In the genomic region with DNA sequence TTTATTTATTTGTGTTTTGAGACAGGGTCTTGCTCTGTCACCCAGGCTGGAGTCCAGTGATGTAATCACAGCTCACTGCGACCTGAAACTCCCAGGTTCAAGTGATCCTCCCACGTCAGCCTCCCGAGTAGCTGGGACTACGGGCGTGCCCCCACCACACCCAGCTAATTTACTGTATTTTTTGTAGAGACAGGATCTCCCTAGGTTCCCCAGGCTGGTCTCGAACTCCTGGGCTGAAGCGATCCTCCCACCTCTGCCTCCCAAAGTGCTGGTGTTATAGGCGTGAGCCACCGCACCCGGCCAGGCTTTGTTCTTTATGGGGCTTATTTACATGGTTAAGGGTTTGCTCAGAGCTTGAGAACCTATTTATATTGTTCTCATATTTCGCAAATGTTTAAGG, we compare ENCODE assay signal across 28 cellular contexts. TPM values are rescaled to one million over a fixed set of nuclear protein-coding genes. Genes with fewer than 3 reads are reported as not detected.
DNase-seq lines count a peak whose midpoint lies in the region; ATAC-seq, FAIRE-seq and TF ChIP-seq lines count a peak whose summit lies in the region.
"Had no signal": no experiment of that assay in that cellular context is flagged by ENCODE, and none has a peak within 500 bp of the region (broad histone marks: within the 10 kb centered on the region; RNA-seq: fewer than 3 reads in every experiment).

No MANE protein-coding gene starts in this region.

- no peak; a peak in 2 of 6 replicates for ATAC-seq in A549
- ATAC-seq: activated naive CD8-positive, alpha-beta T cell treated with anti-CD3 and anti-CD28 coated beads, Interleukin-2, amount 50 U/mL, for 24 hours; naive thymus-derived CD4-positive, alpha-beta T cell; sciatic nerve; stimulated activated naive B cell treated with anti-CD40 and anti-IgM and Interleukin-4, amounts not matched to agents 10 μg/mL and 1 μg/mL and 100 μg/mL, for 72 hours; T-helper 17 cell had no signal

- 45% methylated on average over 11 of the region's 11 CpGs for WGBS in A549 (ENCODE audit: missing lambda C conversion rate)

- H3K4me3 ChIP-seq in A549 (no peak overlapping the region), kidney (ENCODE audit: low read length in 2 of 2) (no peak overlapping the region), breast epithelium (no peak overlapping the region)
- H3K4me3 ChIP-seq: dorsolateral prefrontal cortex, suprapubic skin had no signal

- H3K27ac ChIP-seq in A549 (peak overlapping the region in 1 of 2 experiments; percentile 47; a peak in 1 of 6 replicates), kidney (ENCODE audit: low read depth in 2 of 2, low read length in 2 of 2) (no peak overlapping the region), breast epithelium (no peak overlapping the region)
- H3K27ac ChIP-seq: 22Rv1, dorsolateral prefrontal cortex, suprapubic skin had no signal

- no peaks in the 10 kb centered on the region for H3K27me3 ChIP-seq in breast epithelium

- TF ChIP-seq CTCF in A549 (IDR thresholded peaks at IDR 0.05): no peak
- TF ChIP-seq CTCF in kidney (IDR thresholded peaks at IDR 0.05; ENCODE audit: borderline replicate concordance, extremely low read depth, insufficient read depth): no peak
- no peak for TF ChIP-seq CTCF in breast epithelium (IDR thresholded peaks at IDR 0.05)

- H3K4me3 Mint-ChIP-seq in activated naive CD4-positive, alpha-beta T cell treated with anti-CD3 and anti-CD28 coated beads, Interleukin-2, amount 10 ng/mL, durations not matched to agents 7 days and 5 days: no peak overlapping the region
- H3K4me3 Mint-ChIP-seq: activated naive CD8-positive, alpha-beta T cell treated with anti-CD3 and anti-CD28 coated beads, Interleukin-2, amount 50 U/mL, for 24 hours; mesothelial cell of epicardium; naive thymus-derived CD4-positive, alpha-beta T cell; stimulated activated naive B cell treated with anti-CD40 and anti-IgM and Interleukin-4, amounts not matched to agents 10 μg/mL and 1 μg/mL and 100 μg/mL, for 72 hours; T-helper 17 cell had no signal

- FAIRE-seq in A549 (lab: Jason Lieb, UNC) (no peak), kidney (lab: Jason Lieb, UNC) (no peak)
- FAIRE-seq: D721Med had no signal

- H3K36me3 ChIP-seq in kidney (ENCODE audit: control insufficient read depth in 1 of 2, insufficient read depth in 2 of 2, low read length in 2 of 2) (no peaks in the 10 kb centered on the region), breast epithelium (no peaks in the 10 kb centered on the region)
- H3K36me3 ChIP-seq: suprapubic skin had no signal

- no peak overlapping the region for H3K9ac ChIP-seq in kidney (ENCODE audit: low read length in 2 of 2)
- H3K9ac ChIP-seq: SK-N-SH had no signal

- DNase-seq in DMS79 (lab: John Stamatoyannopoulos, UW) (peak; percentile 27), DMS79 treated with DMSO at 0.1 percent for 48 hours (lab: John Stamatoyannopoulos, UW) (no peak), A549 (ENCODE audit: low read depth in 1 of 2, low spot score in 1 of 2) (no peak), NCI-H2107 (lab: John Stamatoyannopoulos, UW) (peak; percentile 32), kidney (peak; percentile 7), NCI-H187 treated with DMSO at 0.1 percent for 48 hours (lab: John Stamatoyannopoulos, UW) (no peak), breast epithelium (ENCODE audit: low spot score in 2 of 2) (no peak)
- DNase-seq in activated naive CD4-positive, alpha-beta T cell treated with anti-CD3 and anti-CD28 coated beads, Interleukin-2, amount 10 ng/mL, durations not matched to agents 7 days and 5 days: no peak
- DNase-seq: activated CD4-positive, alpha-beta T cell treated with anti-CD3 and anti-CD28 coated beads for 4 hours; activated gamma-delta T cell; activated naive CD8-positive, alpha-beta T cell treated with anti-CD3 and anti-CD28 coated beads, Interleukin-2, amount 50 U/mL, for 24 hours; dorsolateral prefrontal cortex; hypothalamus; naive thymus-derived CD4-positive, alpha-beta T cell; NCI-H2081 treated with DMSO at 0.1 percent for 48 hours; NCI-H524 treated with DMSO at 0.1 percent for 48 hours; SK-N-SH; stimulated activated CD4-positive, alpha-beta T cell treated with anti-CD3 and anti-CD28 coated beads, Interleukin-15, amount 100 ng/mL, for 24 hours; stimulated activated naive B cell treated with anti-CD40 and anti-IgM and Interleukin-4, amounts not matched to agents 10 μg/mL and 1 μg/mL and 100 μg/mL, for 72 hours; T-helper 17 cell had no signal

- H3K4me2 ChIP-seq in A549: 0 out of 3 replicates have a peak overlapping the region, but pooled peaks have one; percentile 22
- H3K4me2 ChIP-seq: SK-N-SH had no signal

- H3K4me1 Mint-ChIP-seq in activated naive CD4-positive, alpha-beta T cell treated with anti-CD3 and anti-CD28 coated beads, Interleukin-2, amount 10 ng/mL, durations not matched to agents 7 days and 5 days: no peaks in the 10 kb centered on the region
- H3K4me1 Mint-ChIP-seq: activated naive CD8-positive, alpha-beta T cell treated with anti-CD3 and anti-CD28 coated beads, Interleukin-2, amount 50 U/mL, for 24 hours; naive thymus-derived CD4-positive, alpha-beta T cell; stimulated activated naive B cell treated with anti-CD40 and anti-IgM and Interleukin-4, amounts not matched to agents 10 μg/mL and 1 μg/mL and 100 μg/mL, for 72 hours; T-helper 17 cell had no signal

- intact Hi-C loops in kidney (cut with DNase I): no loop called here
- intact Hi-C loops in breast epithelium (cut with DNase I; ENCODE audit: low total_unique reads): no loop called here

- H3K9me3 ChIP-seq in A549 (no peaks in the 10 kb centered on the region), kidney (ENCODE audit: control insufficient read depth in 1 of 2, low read length in 2 of 2) (no peaks in the 10 kb centered on the region), breast epithelium (no peaks in the 10 kb centered on the region)
- H3K9me3 ChIP-seq: SK-N-SH, suprapubic skin had no signal

- H3K36me3 Mint-ChIP-seq in activated naive CD4-positive, alpha-beta T cell treated with anti-CD3 and anti-CD28 coated beads, Interleukin-2, amount 10 ng/mL, durations not matched to agents 7 days and 5 days: no peaks in the 10 kb centered on the region
- H3K36me3 Mint-ChIP-seq: mesothelial cell of epicardium; naive thymus-derived CD4-positive, alpha-beta T cell; stimulated activated naive B cell treated with anti-CD40 and anti-IgM and Interleukin-4, amounts not matched to agents 10 μg/mL and 1 μg/mL and 100 μg/mL, for 72 hours had no signal

- H3K4me1 ChIP-seq in A549 (peaks cover 14% of the 10 kb centered on the region; the same call in 2 of the 3 replicates), kidney (ENCODE audit: control insufficient read depth in 1 of 2, insufficient read depth in 1 of 2, low read depth in 1 of 2, low read length in 2 of 2) (no peaks in the 10 kb centered on the region), breast epithelium (no peaks in the 10 kb centered on the region)
- H3K4me1 ChIP-seq: suprapubic skin had no signal

- TF ChIP-seq RAD21 in A549 (conservative IDR thresholded peaks at IDR 0.05 in 1 of 2, IDR thresholded peaks at IDR 0.05 in 1 of 2): no peak

- no peak for TF ChIP-seq EP300 in A549 (IDR thresholded peaks at IDR 0.05)

- no peaks in the 10 kb centered on the region for H3K9me3 Mint-ChIP-seq in activated naive CD4-positive, alpha-beta T cell treated with anti-CD3 and anti-CD28 coated beads, Interleukin-2, amount 10 ng/mL, durations not matched to agents 7 days and 5 days
- H3K9me3 Mint-ChIP-seq: activated naive CD8-positive, alpha-beta T cell treated with anti-CD3 and anti-CD28 coated beads, Interleukin-2, amount 50 U/mL, for 24 hours; mesothelial cell of epicardium; naive thymus-derived CD4-positive, alpha-beta T cell; stimulated activated naive B cell treated with anti-CD40 and anti-IgM and Interleukin-4, amounts not matched to agents 10 μg/mL and 1 μg/mL and 100 μg/mL, for 72 hours had no signal

- POLR2A ChIA-PET in A549 (lab: Yijun Ruan, JAX): no interaction called here

- H3K27me3 Mint-ChIP-seq in activated naive CD4-positive, alpha-beta T cell treated with anti-CD3 and anti-CD28 coated beads, Interleukin-2, amount 10 ng/mL, durations not matched to agents 7 days and 5 days: peaks cover 37% of the 10 kb centered on the region

- no peak overlapping the region for H3K27ac Mint-ChIP-seq in activated naive CD4-positive, alpha-beta T cell treated with anti-CD3 and anti-CD28 coated beads, Interleukin-2, amount 10 ng/mL, durations not matched to agents 7 days and 5 days
- H3K27ac Mint-ChIP-seq: activated naive CD8-positive, alpha-beta T cell treated with anti-CD3 and anti-CD28 coated beads, Interleukin-2, amount 50 U/mL, for 24 hours; mesothelial cell of epicardium; naive thymus-derived CD4-positive, alpha-beta T cell; progenitor cell of endocrine pancreas; stimulated activated naive B cell treated with anti-CD40 and anti-IgM and Interleukin-4, amounts not matched to agents 10 μg/mL and 1 μg/mL and 100 μg/mL, for 72 hours; T-helper 17 cell had no signal

- TF ChIP-seq POLR2A in A549 (IDR thresholded peaks at IDR 0.05; ENCODE audit: low read length) (no peak), breast epithelium (IDR thresholded peaks at IDR 0.05) (no peak)

- CTCF ChIA-PET in A549 (lab: Yijun Ruan, JAX): interaction anchor here (1.3 to 25.7 kb wide), 2 partner anchors 14 to 54 kb away, joined by 4 to 396 read pairs; no protein-coding TSS in a partner anchor
- CTCF ChIA-PET in activated naive CD4-positive, alpha-beta T cell treated with anti-CD3 and anti-CD28 coated beads, Interleukin-2, amount 10 ng/mL, durations not matched to agents 7 days and 5 days (lab: Charles Lee): interaction anchor here (1.2 kb wide), 1 partner anchor 13 kb away, joined by 3 read pairs; no protein-coding TSS in a partner anchor

RNA-seq across cellular contexts. Expression of gene MEIOB, which starts 5.8 kb away (rescaled TPM):
- polyA plus RNA-seq in A549 (2011; rRNA removed) (7.5 and 9.1 TPM in 2 replicates), A549 (2017; fragmentation: RNase III; extraction: RNeasy Plus Mini Kit Qiagen cat#74134 plus additional on column Dnase treatment) (2.9 to 3.5 TPM (median 2.9 TPM) in 3 replicates), kidney (ENCODE audit: insufficient read depth, low read depth, low replicate concordance) (1.4 TPM)
- polyA plus RNA-seq in A549 (2012; cell fraction: cytosol; rRNA removed): 2.7 and 2.9 TPM in 2 replicates
- polyA plus RNA-seq in A549 (2012; cell fraction: nucleus; rRNA removed): 2.9 and 3.3 TPM in 2 replicates
- polyA minus RNA-seq in A549 (2011; rRNA and poly(A)+ RNA removed): 0.99 and 2.3 TPM in 2 replicates
- total RNA-seq in kidney (0.16 TPM), breast epithelium (not detected)
- total RNA-seq: fibroblast of lung; mesothelial cell of epicardium; naive thymus-derived CD4-positive, alpha-beta T cell; progenitor cell of endocrine pancreas; sciatic nerve; T-helper 17 cell had no signal
- polyA plus RNA-seq: fibroblast of lung; naive thymus-derived CD4-positive, alpha-beta T cell; SK-N-SH had no signal

RNA-seq across cellular contexts. Expression of gene HS3ST6, which starts 40.4 kb away (rescaled TPM):
- 1.1 and 1.5 TPM in 2 replicates for polyA plus RNA-seq in A549 (2011; rRNA removed)
- polyA plus RNA-seq in A549 (2012; cell fraction: cytosol; rRNA removed): 2.5 and 4.5 TPM in 2 replicates
- 2.5 and 3.9 TPM in 2 replicates for polyA plus RNA-seq in A549 (2012; cell fraction: nucleus; rRNA removed)
- polyA plus RNA-seq in A549 (2017; fragmentation: RNase III; extraction: RNeasy Plus Mini Kit Qiagen cat#74134 plus additional on column Dnase treatment): 1.4 to 2.6 TPM (median 2.0 TPM) in 3 replicates
- polyA minus RNA-seq in A549 (2011; rRNA and poly(A)+ RNA removed): 0.87 and 1.1 TPM in 2 replicates
- total RNA-seq in kidney: 0.19 TPM
- 0.73 TPM for polyA plus RNA-seq in kidney (ENCODE audit: insufficient read depth, low read depth, low replicate concordance)
- not detected for total RNA-seq in breast epithelium
- total RNA-seq: dorsolateral prefrontal cortex; fibroblast of lung; liver; naive thymus-derived CD4-positive, alpha-beta T cell; sciatic nerve; T-helper 17 cell had no signal
- polyA plus RNA-seq: fibroblast of lung; liver; naive thymus-derived CD4-positive, alpha-beta T cell had no signal

RNA-seq across cellular contexts. Expression of gene FAHD1, which starts 50.8 kb away (rescaled TPM):
- polyA plus RNA-seq in A549 (2011; rRNA removed): 30.2 and 30.6 TPM in 2 replicates
- polyA plus RNA-seq in A549 (2012; cell fraction: cytosol; rRNA removed): 78.6 and 81.8 TPM in 2 replicates
- 34.3 and 52.4 TPM in 2 replicates for polyA plus RNA-seq in A549 (2012; cell fraction: nucleus; rRNA removed)
- polyA plus RNA-seq in A549 (2017; fragmentation: RNase III; extraction: RNeasy Plus Mini Kit Qiagen cat#74134 plus additional on column Dnase treatment): 63.2 to 68.4 TPM (median 64.5 TPM) in 3 replicates
- 14.8 and 19.4 TPM in 2 replicates for polyA minus RNA-seq in A549 (2011; rRNA and poly(A)+ RNA removed)
- total RNA-seq in kidney: 36.4 TPM
- polyA plus RNA-seq in kidney (ENCODE audit: insufficient read depth, low read depth, low replicate concordance): 108 TPM
- 10 to 100 TPM; 27.2 to 35.4 (median 29.7) TPM for total RNA-seq in breast epithelium

RNA-seq across cellular contexts. Expression of gene HAGH, which starts 51.2 kb away (rescaled TPM):
- 27.2 and 34.9 TPM in 2 replicates for polyA plus RNA-seq in A549 (2011; rRNA removed)
- 111 and 123 TPM in 2 replicates for polyA plus RNA-seq in A549 (2012; cell fraction: cytosol; rRNA removed)
- 105 and 128 TPM in 2 replicates for polyA plus RNA-seq in A549 (2012; cell fraction: nucleus; rRNA removed)
- 58.7 to 66.4 TPM (median 59.8 TPM) in 3 replicates for polyA plus RNA-seq in A549 (2017; fragmentation: RNase III; extraction: RNeasy Plus Mini Kit Qiagen cat#74134 plus additional on column Dnase treatment)
- 25.7 and 34.4 TPM in 2 replicates for polyA minus RNA-seq in A549 (2011; rRNA and poly(A)+ RNA removed)
- 48.1 TPM for total RNA-seq in kidney
- 258 TPM for polyA plus RNA-seq in kidney (ENCODE audit: insufficient read depth, low read depth, low replicate concordance)
- 100 to 1,000 TPM in 1 of 3 donors, 10 to 100 TPM in 2; 61.9 to 114 (median 74.7) TPM for total RNA-seq in breast epithelium

Comparison
In these comparisons a context has a peak if more than half of its experiments do, and no peak if none do; other contexts are left out.
1. DNase-seq: peak in DMS79 (single experiment), NCI-H2107 (single experiment) and kidney (single experiment); none in DMS79 treated with DMSO at 0.1 percent for 48 hours (single experiment), A549 (0 of 2), NCI-H187 treated with DMSO at 0.1 percent for 48 hours (single experiment), activated naive CD4-positive, alpha-beta T cell treated with anti-CD3 and anti-CD28 coated beads, Interleukin-2, amount 10 ng/mL, durations not matched to agents 7 days and 5 days (single experiment) and breast epithelium (0 of 2).